ENCODE assay signal across 12 cellular contexts in genomic region chr6:158565482-158566040, GRCh38. TPM values are rescaled to one million over a fixed set of nuclear protein-coding genes. Genes with fewer than 3 reads are reported as not detected.
DNase-seq lines count a peak whose midpoint lies in the region; ATAC-seq and TF ChIP-seq lines count a peak whose summit lies in the region.
"Had no signal": no experiment of that assay in that cellular context is flagged by ENCODE, and none has a peak within 500 bp of the region (broad histone marks: within the 10 kb centered on the region; RNA-seq: fewer than 3 reads in every experiment).

No MANE protein-coding gene starts in this region.

- H3K4me1 Mint-ChIP-seq in activated T-helper 2 cell treated with anti-CD3 and anti-CD28 coated beads, Interferon-gamma antibody, Interleukin-2, Interleukin-4, amounts not matched to agents 10 μg/mL and 5 μg/mL and 100 μg/mL, durations not matched to agents 14 hours and 24 hours and 36 hours (ENCODE audit: low read depth), result peaks cover 69% of the 10 kb centered on the region

- H4K20me1 ChIP-seq in DND-41 (ENCODE audit: insufficient read depth, low read length), result peaks cover 85% of the 10 kb centered on the region

- peaks cover 5% of the 10 kb centered on the region; the same call in 1 of the 2 replicates for H3K36me3 ChIP-seq in BE2C
- H3K36me3 ChIP-seq in DND-41 (ENCODE audit: insufficient read depth, low read length), result 0 out of 2 replicates have a peak, but pooled peaks cover 9% of the 10 kb centered on the region
- H3K36me3 ChIP-seq in kidney epithelial cell (ENCODE audit: control insufficient read depth, insufficient read depth, low read length), result no peaks in the 10 kb centered on the region
- H3K36me3 ChIP-seq in mucosa of descending colon (ENCODE audit: low read depth), result no peaks in the 10 kb centered on the region

- H3K9me3 ChIP-seq in BE2C, result no peaks in the 10 kb centered on the region
- no peaks in the 10 kb centered on the region for H3K9me3 ChIP-seq in DND-41 (ENCODE audit: insufficient read depth, low read length, severe bottlenecking)
- H3K9me3 ChIP-seq in mucosa of descending colon, result no peaks in the 10 kb centered on the region

- no peak overlapping the region for H3K27ac ChIP-seq in DND-41 (ENCODE audit: low read length)
- H3K27ac ChIP-seq: C4-2B had no signal

- peak overlapping the region; percentile 91 for H3K27ac Mint-ChIP-seq in activated T-helper 2 cell treated with anti-CD3 and anti-CD28 coated beads, Interferon-gamma antibody, Interleukin-2, Interleukin-4, amounts not matched to agents 10 μg/mL and 5 μg/mL and 100 μg/mL, durations not matched to agents 14 hours and 24 hours and 36 hours

- H3K27me3 ChIP-seq in BE2C (no peaks in the 10 kb centered on the region), DND-41 (ENCODE audit: insufficient read depth, low read length, poor library complexity) (no peaks in the 10 kb centered on the region), kidney epithelial cell (ENCODE audit: control insufficient read depth, insufficient read depth, low read length) (no peaks in the 10 kb centered on the region)

- H3K27me3 Mint-ChIP-seq in activated T-helper 2 cell treated with anti-CD3 and anti-CD28 coated beads, Interferon-gamma antibody, Interleukin-2, Interleukin-4, amounts not matched to agents 10 μg/mL and 5 μg/mL and 100 μg/mL, durations not matched to agents 14 hours and 24 hours and 36 hours (ENCODE audit: low read depth), result no peaks in the 10 kb centered on the region

- peaks cover 5% of the 10 kb centered on the region for H3K4me1 ChIP-seq in BE2C
- peaks cover 26% of the 10 kb centered on the region for H3K4me1 ChIP-seq in DND-41 (ENCODE audit: insufficient read depth, low read length)
- peaks cover 13% of the 10 kb centered on the region for H3K4me1 ChIP-seq in mucosa of descending colon (ENCODE audit: low read depth)

- intact Hi-C loops in activated T-helper 2 cell treated with anti-CD3 and anti-CD28 coated beads, Interferon-gamma antibody, Interleukin-2, Interleukin-4, amounts not matched to agents 10 μg/mL and 5 μg/mL and 100 μg/mL, durations not matched to agents 14 hours and 24 hours and 36 hours (cut with micrococcal nuclease), result no loop called here
- intact Hi-C loops in mucosa of descending colon (cut with DNase I, micrococcal nuclease), result no loop called here

- no peak for DNase-seq in BE2C
- no peak for DNase-seq in DND-41
- no peak for DNase-seq in activated T-helper 2 cell treated with anti-CD3 and anti-CD28 coated beads, Interferon-gamma antibody, Interleukin-2, Interleukin-4, amounts not matched to agents 10 μg/mL and 5 μg/mL and 100 μg/mL, durations not matched to agents 14 hours and 24 hours and 36 hours (ENCODE audit: low spot score)
- DNase-seq in kidney epithelial cell (ENCODE audit: low read depth), result no peak
- no peak for DNase-seq in activated CD4-positive, alpha-beta T cell treated with anti-CD3 and anti-CD28 coated beads, Interleukin-2, amount 50 U/mL, for 1 hour
- DNase-seq in mucosa of descending colon, result no peak
- DNase-seq: NK-92 treated with Interleukin-12 subunit alpha and Interleukin-12 subunit beta, amount 100 ng/mL, for 24 hours; Right ventricle myocardium superior had no signal

- ATAC-seq in DND-41 (ENCODE audit: insufficient read depth, low read depth) (no peak), GM21717 (IDR thresholded peaks at IDR 0.05; ENCODE audit: unreplicated experiment) (no peak), GM19324 (IDR thresholded peaks at IDR 0.05; ENCODE audit: low FRiP score, unreplicated experiment) (no peak), mucosa of descending colon (no peak)

- no peak overlapping the region for H3K4me2 ChIP-seq in DND-41 (ENCODE audit: insufficient read depth, low read length)

- H3K36me3 Mint-ChIP-seq in activated T-helper 2 cell treated with anti-CD3 and anti-CD28 coated beads, Interferon-gamma antibody, Interleukin-2, Interleukin-4, amounts not matched to agents 10 μg/mL and 5 μg/mL and 100 μg/mL, durations not matched to agents 14 hours and 24 hours and 36 hours (ENCODE audit: low read depth), result peaks cover 28% of the 10 kb centered on the region

- TF ChIP-seq CTCF in BE2C (IDR thresholded peaks at IDR 0.05; ENCODE audit: low read depth, low read length) (peak; percentile 13; the same call in 1 of the 2 replicates), DND-41 (IDR thresholded peaks at IDR 0.05; ENCODE audit: borderline replicate concordance, extremely low read depth, low read length, poor library complexity, severe bottlenecking) (peak; percentile 31), kidney epithelial cell (IDR thresholded peaks at IDR 0.05; ENCODE audit: insufficient read depth, low read length, poor library complexity, severe bottlenecking) (peak; percentile 39), mucosa of descending colon (IDR thresholded peaks at IDR 0.05) (no peak)

- H3K4me3 Mint-ChIP-seq in activated T-helper 2 cell treated with anti-CD3 and anti-CD28 coated beads, Interferon-gamma antibody, Interleukin-2, Interleukin-4, amounts not matched to agents 10 μg/mL and 5 μg/mL and 100 μg/mL, durations not matched to agents 14 hours and 24 hours and 36 hours (ENCODE audit: low read depth), result no peak overlapping the region
- H3K4me3 Mint-ChIP-seq: brain had no signal

- H3K9ac ChIP-seq in DND-41 (ENCODE audit: low read depth, low read length), result no peak overlapping the region

- H3K4me3 ChIP-seq in BE2C (ENCODE audit: low read depth, low read length), result no peak overlapping the region
- no peak overlapping the region for H3K4me3 ChIP-seq in DND-41 (ENCODE audit: low read depth in 1 of 2, low read length in 2 of 2)
- H3K4me3 ChIP-seq in kidney epithelial cell (ENCODE audit: low read depth, low read length), result no peak overlapping the region
- no peak overlapping the region for H3K4me3 ChIP-seq in mucosa of descending colon

- no peaks in the 10 kb centered on the region for H3K9me3 Mint-ChIP-seq in activated T-helper 2 cell treated with anti-CD3 and anti-CD28 coated beads, Interferon-gamma antibody, Interleukin-2, Interleukin-4, amounts not matched to agents 10 μg/mL and 5 μg/mL and 100 μg/mL, durations not matched to agents 14 hours and 24 hours and 36 hours

- no peak overlapping the region for H2AFZ ChIP-seq in DND-41 (ENCODE audit: low read depth, low read length)

- H3K79me2 ChIP-seq in DND-41 (ENCODE audit: insufficient read depth, low read length), result peaks cover 97% of the 10 kb centered on the region

RNA-seq across cellular contexts. Expression of gene TMEM181, which starts 5.7 kb away (rescaled TPM):
- polyA plus RNA-seq in BE2C (2012; ENCODE audit: insufficient read depth, insufficient read length, low read depth), result 35.8 TPM
- 16.3 and 16.9 TPM in 2 replicates for total RNA-seq in activated T-helper 2 cell treated with anti-CD3 and anti-CD28 coated beads, Interferon-gamma antibody, Interleukin-2, Interleukin-4, amounts not matched to agents 10 μg/mL and 5 μg/mL and 100 μg/mL, durations not matched to agents 14 hours and 24 hours and 36 hours
- total RNA-seq in kidney epithelial cell (22.1 and 25.0 TPM in 2 replicates), mucosa of descending colon (10 to 100 TPM; 35.7 to 47.8 (median 39.4) TPM)
